27 cellular contexts compared by ENCODE assay signal in the genomic region with DNA sequence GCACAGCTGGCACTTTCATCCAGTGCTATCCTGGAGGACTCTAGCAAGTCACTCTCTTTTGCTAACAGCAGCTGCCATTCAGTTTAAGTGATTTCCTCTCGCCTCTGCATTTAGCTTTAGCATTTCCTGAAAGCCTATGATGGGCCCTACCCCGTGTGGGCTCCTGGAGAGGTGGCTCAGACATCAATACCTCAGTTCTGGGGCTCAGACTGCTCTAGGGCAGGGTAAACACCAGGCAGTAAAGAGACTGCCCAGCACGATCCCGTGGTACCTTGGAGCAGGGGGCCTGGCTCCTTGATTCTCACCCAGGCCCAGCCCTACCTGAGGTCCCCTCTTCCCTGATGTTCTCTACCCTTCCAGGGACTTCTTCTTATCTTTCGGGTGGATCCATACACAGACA.
"Had no signal": no experiment of that assay in that cellular context is flagged by ENCODE, and none has a peak within 500 bp of the region (broad histone marks: within the 10 kb centered on the region; RNA-seq: fewer than 3 reads in every experiment).

No MANE protein-coding gene starts in this region.

- H3K36me3 Mint-ChIP-seq: activated naive CD8-positive, alpha-beta T cell had no signal

- H3K4me3 Mint-ChIP-seq: activated CD8-positive, alpha-beta T cell treated with anti-CD3 and anti-CD28 coated beads, Interleukin-2, amount 10 ng/mL, durations not matched to agents 7 days and 5 days; activated naive CD4-positive, alpha-beta T cell treated with anti-CD3 and anti-CD28 coated beads for 36 hours; activated naive CD8-positive, alpha-beta T cell; T-helper 1 cell treated with Interleukin-12 subunit alpha and Interleukin-12 subunit beta and Interleukin-4 antibody, amounts not matched to agents 30 μg/mL and 1 μg/mL, for 36 hours had no signal

- H3K4me3 ChIP-seq: K562, SJSA1 had no signal

- H3K27ac Mint-ChIP-seq: activated CD8-positive, alpha-beta T cell treated with anti-CD3 and anti-CD28 coated beads, Interleukin-2, amount 10 ng/mL, durations not matched to agents 7 days and 5 days; activated naive CD4-positive, alpha-beta T cell treated with anti-CD3 and anti-CD28 coated beads for 36 hours; activated naive CD8-positive, alpha-beta T cell; T-helper 1 cell treated with Interleukin-12 subunit alpha and Interleukin-12 subunit beta and Interleukin-4 antibody, amounts not matched to agents 30 μg/mL and 1 μg/mL, for 36 hours had no signal

- H3K9me3 ChIP-seq: SJSA1 had no signal

- H3K27me3 Mint-ChIP-seq: activated naive CD8-positive, alpha-beta T cell had no signal

- H3K27me3 ChIP-seq: SJSA1 had no signal

- DNase-seq: activated CD4-positive, alpha-beta T cell treated with anti-CD3 and anti-CD28 coated beads for 48 hours; activated CD4-positive, alpha-beta T cell treated with anti-CD3 and anti-CD28 coated beads, Interleukin-2, amount 50 U/mL, for 4 hours; activated CD4-positive, CD25-positive, alpha-beta regulatory T cell treated with anti-CD3 and anti-CD28 coated beads, Interleukin-2, amount 50 U/mL, for 72 hours; activated CD8-positive, alpha-beta memory T cell treated with anti-CD3 and anti-CD28 coated beads, Interleukin-2, amount 50 U/mL, for 48 hours; activated CD8-positive, alpha-beta T cell treated with anti-CD3 and anti-CD28 coated beads, Interleukin-2, amount 10 ng/mL, durations not matched to agents 7 days and 5 days; activated naive CD4-positive, alpha-beta T cell treated with anti-CD3 and anti-CD28 coated beads for 36 hours; activated T-cell treated with anti-CD3 and anti-CD28 coated beads, Interleukin-2, amount 50 U/mL, for 1 hour; amygdala; brain microvascular endothelial cell; cerebellar nuclear complex; Karpas-422; NCI-H1105 treated with DMSO at 0.1 percent for 48 hours; NCI-H1436 treated with DMSO at 0.1 percent for 48 hours; NCI-H187 treated with DMSO at 0.1 percent for 48 hours; NCI-H446; NCI-H526; NCI-H774; NK-92 treated with Interleukin-12 subunit alpha and Interleukin-12 subunit beta, amount 100 ng/mL, for 24 hours; OCI-M1; SHP77; SW 1271 had no signal

- H3K36me3 ChIP-seq: brain microvascular endothelial cell, SJSA1 had no signal

- H3K9me3 Mint-ChIP-seq: activated naive CD4-positive, alpha-beta T cell treated with anti-CD3 and anti-CD28 coated beads for 36 hours; T-helper 1 cell treated with Interleukin-12 subunit alpha and Interleukin-12 subunit beta and Interleukin-4 antibody, amounts not matched to agents 30 μg/mL and 1 μg/mL, for 36 hours had no signal

- ATAC-seq: activated CD8-positive, alpha-beta T cell treated with anti-CD3 and anti-CD28 coated beads, Interleukin-2, amount 10 ng/mL, durations not matched to agents 7 days and 5 days; K562; Panc1; SK-N-SH treated with all-trans-retinoic acid at 6 μM for 48 hours had no signal
